ENCODE assay signal across 10 cellular contexts in the genomic region with DNA sequence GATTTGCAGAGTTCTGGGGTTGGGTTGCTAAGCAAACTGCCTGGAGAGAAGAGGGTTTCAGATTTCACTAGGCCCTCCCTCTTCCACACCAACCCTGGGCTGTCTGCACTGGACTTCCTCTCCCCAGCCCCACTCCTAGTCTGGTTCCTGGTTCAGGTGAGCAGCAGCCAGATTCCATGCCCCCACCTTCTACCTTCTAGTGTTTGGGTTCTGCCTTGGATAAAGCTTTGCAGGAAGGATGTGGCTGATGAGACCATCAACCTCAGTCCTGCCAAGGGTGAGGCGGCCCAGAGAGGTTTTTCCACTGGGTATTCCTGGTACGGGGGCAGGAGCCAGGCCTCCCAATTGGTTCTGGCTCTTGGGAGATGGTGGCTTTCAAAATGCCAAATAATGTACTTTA.
DNase-seq lines count a peak whose midpoint lies in the region; ATAC-seq and TF ChIP-seq lines count a peak whose summit lies in the region.
"Had no signal": no experiment of that assay in that cellular context is flagged by ENCODE, and none has a peak within 500 bp of the region (broad histone marks: within the 10 kb centered on the region; RNA-seq: fewer than 3 reads in every experiment).

No MANE protein-coding gene starts in this region.

- H3K4me3 ChIP-seq in epithelial cell of esophagus (ENCODE audit: low read length): no peak overlapping the region
- H3K4me3 ChIP-seq: Peyer's patch, psoas muscle had no signal

- DNase-seq in HCEC 1CT: peak; percentile 17
- peak; percentile 33 for DNase-seq in NCI-H748 treated with DMSO at 0.1 percent for 48 hours (lab: John Stamatoyannopoulos, UW)
- DNase-seq in epithelial cell of esophagus (ENCODE audit: low read depth): peak; percentile 65
- DNase-seq in sciatic nerve (ENCODE audit: low spot score): no peak
- no peak for DNase-seq in stimulated activated CD4-positive, alpha-beta T cell treated with anti-CD3 and anti-CD28 coated beads, Interleukin-1b, Interleukin-23, amount 100 ng/mL, for 48 hours
- DNase-seq: activated T-cell treated with anti-CD3 and anti-CD28 coated beads, Interleukin-2, amount 50 U/mL, for 1 hour; Peyer's patch had no signal

- intact Hi-C loops in sciatic nerve (cut with DNase I): no loop called here

- ATAC-seq in sciatic nerve: peak; percentile 49
- ATAC-seq in HG02759 (IDR thresholded peaks at IDR 0.05; ENCODE audit: unreplicated experiment): no peak
- ATAC-seq in HG03442 (IDR thresholded peaks at IDR 0.05; ENCODE audit: unreplicated experiment): no peak
- ATAC-seq: psoas muscle had no signal

- no peak for TF ChIP-seq CTCF in epithelial cell of esophagus (IDR thresholded peaks at IDR 0.05; ENCODE audit: insufficient read depth, low read depth, low read length, missing control alignments)

Comparison
In these comparisons a context has a peak if more than half of its experiments do, and no peak if none do; other contexts are left out.
1. DNase-seq: peak in HCEC 1CT (single experiment), NCI-H748 treated with DMSO at 0.1 percent for 48 hours (single experiment) and epithelial cell of esophagus (single experiment); none in sciatic nerve (single experiment) and stimulated activated CD4-positive, alpha-beta T cell treated with anti-CD3 and anti-CD28 coated beads, Interleukin-1b, Interleukin-23, amount 100 ng/mL, for 48 hours (single experiment).